29 cellular contexts compared by ENCODE assay signal in the genomic region with DNA sequence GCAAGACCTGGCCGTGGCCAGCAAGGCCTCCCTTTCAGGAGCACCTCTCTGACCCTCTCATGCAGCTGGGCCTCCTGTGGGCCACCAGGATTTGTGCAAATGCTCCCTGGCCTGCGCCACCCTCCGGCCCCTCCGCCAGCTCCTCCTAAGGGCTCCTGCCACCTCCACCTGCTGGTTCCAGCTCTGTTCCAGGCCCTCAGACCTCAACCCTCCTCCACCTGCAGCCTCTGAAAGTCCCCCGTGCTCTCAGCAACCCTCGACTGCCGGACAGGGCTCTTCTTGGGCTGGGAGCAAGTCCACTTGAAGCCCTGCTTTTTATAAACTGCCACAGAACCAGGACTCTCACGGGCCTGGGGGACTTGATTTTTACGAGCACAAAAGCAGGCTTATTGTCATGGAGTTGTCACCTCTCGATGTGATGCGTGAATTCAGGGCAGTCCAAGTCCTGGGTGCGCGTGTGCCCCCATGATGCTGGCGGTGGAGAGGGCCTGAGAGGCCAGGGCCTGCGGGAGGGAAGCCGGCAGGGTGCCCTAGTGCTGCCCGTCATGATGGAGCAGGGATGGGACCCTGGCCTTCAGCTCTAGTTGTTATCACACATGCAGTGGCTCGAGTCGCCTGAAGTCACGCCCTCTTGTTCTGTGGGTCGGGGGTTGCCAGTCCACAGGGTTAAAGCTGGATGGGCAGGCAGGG. TPM values are rescaled to one million over a fixed set of nuclear protein-coding genes. Genes with fewer than 3 reads are reported as not detected.
DNase-seq lines count a peak whose midpoint lies in the region; ATAC-seq and TF ChIP-seq lines count a peak whose summit lies in the region.
"Had no signal": no experiment of that assay in that cellular context is flagged by ENCODE, and none has a peak within 500 bp of the region (broad histone marks: within the 10 kb centered on the region; RNA-seq: fewer than 3 reads in every experiment).

No MANE protein-coding gene starts in this region.

- no peaks in the 10 kb centered on the region for H3K9me3 Mint-ChIP-seq in activated T-cell treated with anti-CD3 and anti-CD28 coated beads, Interleukin-2, amount 50 U/mL, for 72 hours
- no peaks in the 10 kb centered on the region for H3K9me3 Mint-ChIP-seq in endothelial cell (ENCODE audit: unreplicated experiment)
- H3K9me3 Mint-ChIP-seq in CD4-positive, alpha-beta memory T cell: peaks cover 0 to 5% (median 0%) of the 10 kb centered on the region in 8 donors
- H3K9me3 Mint-ChIP-seq: activated B cell treated with CpG ODN at 0.5 μM for 24 hours; activated T-helper 2 cell treated with anti-CD3 and anti-CD28 coated beads, Interferon-gamma antibody, Interleukin-2, Interleukin-4, amounts not matched to agents 10 μg/mL and 5 μg/mL and 100 μg/mL, durations not matched to agents 14 hours and 24 hours and 36 hours; immature natural killer cell; natural killer cell treated with Interleukin-12 subunit alpha and Interleukin-12 subunit beta and Interleukin-15 and Interleukin-18, amount 100 ng/mL, for 72 hours had no signal

- CTCF ChIA-PET in CD4-positive, alpha-beta memory T cell (lab: Charles Lee; ENCODE audit: partially characterized antibody): interaction anchor here (0.6 kb wide), 1 partner anchor 77 kb away, joined by 3 read pairs; no protein-coding TSS in a partner anchor

- H3K27ac Mint-ChIP-seq in activated T-cell treated with anti-CD3 and anti-CD28 coated beads, Interleukin-2, amount 50 U/mL, for 72 hours: no peak overlapping the region
- H3K27ac Mint-ChIP-seq in T-helper 17 cell (peak overlapping the region; percentile 95), endothelial cell (ENCODE audit: unreplicated experiment) (no peak overlapping the region)
- peak overlapping the region in 3 of 7 donors; percentile 12 to 78 (median 64) for H3K27ac Mint-ChIP-seq in CD4-positive, alpha-beta memory T cell
- H3K27ac Mint-ChIP-seq: activated B cell treated with CpG ODN at 0.5 μM for 24 hours; activated T-helper 2 cell treated with anti-CD3 and anti-CD28 coated beads, Interferon-gamma antibody, Interleukin-2, Interleukin-4, amounts not matched to agents 10 μg/mL and 5 μg/mL and 100 μg/mL, durations not matched to agents 14 hours and 24 hours and 36 hours; natural killer cell treated with Interleukin-12 subunit alpha and Interleukin-12 subunit beta and Interleukin-15 and Interleukin-18, amount 100 ng/mL, for 72 hours had no signal

- H3K27me3 ChIP-seq in CD4-positive, alpha-beta memory T cell (ENCODE audit: insufficient read depth, low read length): no peaks in the 10 kb centered on the region
- H3K27me3 ChIP-seq: BLaER1 treated with 17β-estradiol and CSF1 and Interleukin-3, amounts not matched to agents 10 nM and 100 nM; MG63 had no signal

- no peaks in the 10 kb centered on the region for H3K9me3 ChIP-seq in T-helper 17 cell (ENCODE audit: control insufficient read depth, low read length, poor library complexity, severe bottlenecking)
- no peaks in the 10 kb centered on the region for H3K9me3 ChIP-seq in CD4-positive, alpha-beta memory T cell (ENCODE audit: control insufficient read depth in 1 of 2, low read length in 2 of 2)
- H3K9me3 ChIP-seq: A549; adrenal gland; BLaER1 treated with 17β-estradiol and CSF1 and Interleukin-3, amounts not matched to agents 10 nM and 100 nM; MG63; prostate gland had no signal

- H3K4me1 Mint-ChIP-seq in activated T-cell treated with anti-CD3 and anti-CD28 coated beads, Interleukin-2, amount 50 U/mL, for 72 hours (ENCODE audit: low read depth): no peaks in the 10 kb centered on the region
- H3K4me1 Mint-ChIP-seq in T-helper 17 cell: peaks cover 15% of the 10 kb centered on the region
- no peaks in the 10 kb centered on the region for H3K4me1 Mint-ChIP-seq in endothelial cell (ENCODE audit: unreplicated experiment)
- H3K4me1 Mint-ChIP-seq in CD4-positive, alpha-beta memory T cell: no peaks in the 10 kb centered on the region
- H3K4me1 Mint-ChIP-seq: activated B cell treated with CpG ODN at 0.5 μM for 24 hours, immature natural killer cell had no signal

- H3K36me3 ChIP-seq in CD4-positive, alpha-beta memory T cell (ENCODE audit: insufficient read depth, low read length): no peaks in the 10 kb centered on the region
- H3K36me3 ChIP-seq: adrenal gland, MG63, prostate gland had no signal

- no peak overlapping the region for H3K4me3 Mint-ChIP-seq in activated T-cell treated with anti-CD3 and anti-CD28 coated beads, Interleukin-2, amount 50 U/mL, for 72 hours
- H3K4me3 Mint-ChIP-seq in T-helper 17 cell (peak overlapping the region; percentile 69), endothelial cell (ENCODE audit: unreplicated experiment) (peak overlapping the region; percentile 51)
- no peak overlapping the region for H3K4me3 Mint-ChIP-seq in CD4-positive, alpha-beta memory T cell
- H3K4me3 Mint-ChIP-seq: activated B cell treated with CpG ODN at 0.5 μM for 24 hours; immature natural killer cell; natural killer cell treated with Interleukin-12 subunit alpha and Interleukin-12 subunit beta and Interleukin-15 and Interleukin-18, amount 100 ng/mL, for 72 hours had no signal

- peaks cover 0 to 4% of the 10 kb centered on the region in 2 donors for H3K36me3 Mint-ChIP-seq in activated T-cell treated with anti-CD3 and anti-CD28 coated beads, Interleukin-2, amount 50 U/mL, for 72 hours (ENCODE audit: insufficient read depth in 2 of 2)
- H3K36me3 Mint-ChIP-seq in T-helper 17 cell (ENCODE audit: low read depth) (no peaks in the 10 kb centered on the region), endothelial cell (ENCODE audit: low read depth, unreplicated experiment) (no peaks in the 10 kb centered on the region)
- no peaks in the 10 kb centered on the region for H3K36me3 Mint-ChIP-seq in CD4-positive, alpha-beta memory T cell
- H3K36me3 Mint-ChIP-seq: immature natural killer cell; natural killer cell treated with Interleukin-12 subunit alpha and Interleukin-12 subunit beta and Interleukin-15 and Interleukin-18, amount 100 ng/mL, for 72 hours had no signal

- no peak for ATAC-seq in activated T-cell treated with anti-CD3 and anti-CD28 coated beads, Interleukin-2, amount 50 U/mL, for 72 hours (replicated peaks in 1 of 2)
- no peak for ATAC-seq in T-helper 17 cell
- ATAC-seq: natural killer cell treated with Interleukin-12 subunit alpha and Interleukin-12 subunit beta and Interleukin-15 and Interleukin-18, amount 100 ng/mL, for 72 hours; PC-3 had no signal

- no peaks in the 10 kb centered on the region for H3K4me1 ChIP-seq in CD4-positive, alpha-beta memory T cell (ENCODE audit: insufficient read depth, low read length)
- H3K4me1 ChIP-seq: A549, adrenal gland, prostate gland had no signal

- intact Hi-C loops in posterior vena cava (cut with DNase I): no loop called here
- intact Hi-C loops in CD4-positive, alpha-beta memory T cell (cut with micrococcal nuclease): no loop called here

- POLR2A ChIA-PET in CD4-positive, alpha-beta memory T cell (lab: Charles Lee; ENCODE audit: partially characterized antibody): interaction anchor here (0.7 to 1.0 kb wide), 2 partner anchors 9 to 135 kb away, joined by 3 read pairs; partner anchors contain the start of gene TEDC1

- no peaks in the 10 kb centered on the region for H3K27me3 Mint-ChIP-seq in activated T-cell treated with anti-CD3 and anti-CD28 coated beads, Interleukin-2, amount 50 U/mL, for 72 hours (ENCODE audit: low read depth)
- H3K27me3 Mint-ChIP-seq in T-helper 17 cell (no peaks in the 10 kb centered on the region), endothelial cell (ENCODE audit: unreplicated experiment) (peaks cover 8% of the 10 kb centered on the region)
- no peaks in the 10 kb centered on the region for H3K27me3 Mint-ChIP-seq in CD4-positive, alpha-beta memory T cell
- H3K27me3 Mint-ChIP-seq: natural killer cell treated with Interleukin-12 subunit alpha and Interleukin-12 subunit beta and Interleukin-15 and Interleukin-18, amount 100 ng/mL, for 72 hours had no signal

- TF ChIP-seq CTCF in endothelial cell (IDR thresholded peaks at IDR 0.05; ENCODE audit: unreplicated experiment) (no peak), GM20000 (IDR thresholded peaks at IDR 0.05; ENCODE audit: extremely low read depth, missing control alignments) (no peak)

- peak; percentile 22 for DNase-seq in activated T-cell treated with anti-CD3 and anti-CD28 coated beads, Interleukin-2, amount 50 U/mL, for 1 hour
- DNase-seq in activated T-cell treated with anti-CD3 and anti-CD28 coated beads, Interleukin-2, amount 50 U/mL, for 72 hours: no peak
- no peak for DNase-seq in T-helper 17 cell
- no peak for DNase-seq in endothelial cell (ENCODE audit: low spot score)
- peak; percentile 79 for DNase-seq in posterior vena cava (ENCODE audit: low spot score)
- DNase-seq in GM20000 (ENCODE audit: low spot score): no peak
- DNase-seq in CD4-positive, alpha-beta memory T cell: no peak
- DNase-seq in NCI-H187 (lab: John Stamatoyannopoulos, UW): no peak
- DNase-seq: activated B cell treated with CpG ODN at 0.5 μM for 24 hours; activated CD8-positive, alpha-beta memory T cell treated with anti-CD3 and anti-CD28 coated beads for 24 hours; adrenal gland; DMS153; GF-D8; HCEC 1CT; IMR-90; MG63; NCI-H1436 treated with DMSO at 0.1 percent for 48 hours; NCI-H2171 treated with DMSO at 0.1 percent for 48 hours; PC-3; stimulated activated CD4-positive, alpha-beta T cell treated with anti-CD3 and anti-CD28 coated beads, Interleukin-4, amount 100 ng/mL, for 1 hour had no signal

- H3K4me3 ChIP-seq in CD4-positive, alpha-beta memory T cell (ENCODE audit: low read length in 2 of 2): no peak overlapping the region
- H3K4me3 ChIP-seq: A549; adrenal gland; BLaER1 treated with 17β-estradiol and CSF1 and Interleukin-3, amounts not matched to agents 10 nM and 100 nM; lung; MG63; prostate gland; skin epidermis had no signal

- no peak overlapping the region for H3K27ac ChIP-seq in CD4-positive, alpha-beta memory T cell (ENCODE audit: low read depth, low read length)
- H3K27ac ChIP-seq: A549, adrenal gland, prostate gland had no signal

RNA-seq across cellular contexts. Expression of gene TEDC1, which starts 9.1 kb away (rescaled TPM):
- total RNA-seq in activated T-cell treated with anti-CD3 and anti-CD28 coated beads, Interleukin-2, amount 50 U/mL, for 72 hours: 10 to 100 TPM; 33.0 to 36.9 TPM
- total RNA-seq in T-helper 17 cell (100 to 1,000 TPM; 141 to 361 TPM), endothelial cell (ENCODE audit: unreplicated experiment) (11.5 TPM), posterior vena cava (10 to 100 TPM in 1 of 2 donors, 1 to 10 TPM in 1; 7.9 to 15.4 TPM)
- 10 to 100 TPM; 25.4 to 30.2 TPM for total RNA-seq in CD4-positive, alpha-beta memory T cell
- polyA plus RNA-seq in CD4-positive, alpha-beta memory T cell: 10 to 100 TPM; 10.2 to 10.4 TPM

RNA-seq across cellular contexts. Expression of gene CRIP1, which starts 13.5 kb away (rescaled TPM):
- 100 to 1,000 TPM; 146 to 174 TPM for total RNA-seq in activated T-cell treated with anti-CD3 and anti-CD28 coated beads, Interleukin-2, amount 50 U/mL, for 72 hours
- 100 to 1,000 TPM; 451 to 842 TPM for total RNA-seq in T-helper 17 cell
- total RNA-seq in endothelial cell (ENCODE audit: unreplicated experiment): 2.5 TPM
- total RNA-seq in posterior vena cava: 100 to 1,000 TPM; 122 to 285 TPM
- total RNA-seq in CD4-positive, alpha-beta memory T cell: 100 to 1,000 TPM; 276 to 290 TPM
- 1,000 to 10,000 TPM; 1,440 to 2,028 TPM for polyA plus RNA-seq in CD4-positive, alpha-beta memory T cell
- total RNA-seq: IMR-90, SK-MEL-5 had no signal

RNA-seq across cellular contexts. Expression of gene CRIP2, which starts 25.6 kb away (rescaled TPM):
- 1 to 10 TPM; 1.1 to 1.3 TPM for total RNA-seq in activated T-cell treated with anti-CD3 and anti-CD28 coated beads, Interleukin-2, amount 50 U/mL, for 72 hours
- total RNA-seq in T-helper 17 cell: 10 to 100 TPM; 51.6 to 58.8 TPM
- 67.4 TPM for total RNA-seq in endothelial cell (ENCODE audit: unreplicated experiment)
- 100 to 1,000 TPM; 187 to 199 TPM for total RNA-seq in posterior vena cava
- 10 to 100 TPM; 12.1 to 13.0 TPM for total RNA-seq in CD4-positive, alpha-beta memory T cell
- 100 to 1,000 TPM in 1 of 2 donors, 10 to 100 TPM in 1; 84.5 to 256 TPM for polyA plus RNA-seq in CD4-positive, alpha-beta memory T cell

RNA-seq across cellular contexts. Expression of gene TMEM121, which starts 26.2 kb away (rescaled TPM):
- total RNA-seq in activated T-cell treated with anti-CD3 and anti-CD28 coated beads, Interleukin-2, amount 50 U/mL, for 72 hours: 1 to 10 TPM; 6.3 to 7.9 TPM
- total RNA-seq in T-helper 17 cell (1 to 10 TPM in 1 of 2 donors, under 1 TPM in 1; 0.85 to 2.6 TPM), endothelial cell (ENCODE audit: unreplicated experiment) (1.6 TPM), posterior vena cava (1 to 10 TPM; 1.9 to 2.2 TPM)
- total RNA-seq in CD4-positive, alpha-beta memory T cell: 1 to 10 TPM; 5.4 to 6.3 TPM
- 1 to 10 TPM; 6.6 to 9.5 TPM for polyA plus RNA-seq in CD4-positive, alpha-beta memory T cell

Comparison
In these comparisons a context has a peak if more than half of its experiments do, and no peak if none do; other contexts are left out.
1. DNase-seq: peak in activated T-cell treated with anti-CD3 and anti-CD28 coated beads, Interleukin-2, amount 50 U/mL, for 1 hour (single experiment) and posterior vena cava (single experiment); none in activated T-cell treated with anti-CD3 and anti-CD28 coated beads, Interleukin-2, amount 50 U/mL, for 72 hours (0 of 2), T-helper 17 cell (0 of 3), endothelial cell (single experiment), GM20000 (single experiment), CD4-positive, alpha-beta memory T cell (0 of 5) and NCI-H187 (0 of 2).
2. H3K4me3 Mint-ChIP-seq: peak in T-helper 17 cell (single experiment) and endothelial cell (single experiment); none in activated T-cell treated with anti-CD3 and anti-CD28 coated beads, Interleukin-2, amount 50 U/mL, for 72 hours (0 of 2) and CD4-positive, alpha-beta memory T cell (0 of 8).
3. RNA of gene CRIP1, which starts 13.5 kb away (total RNA-seq): 451 to 842 TPM in T-helper 17 cell, 276 to 290 TPM in CD4-positive, alpha-beta memory T cell, 122 to 285 TPM in posterior vena cava and 146 to 174 TPM in activated T-cell treated with anti-CD3 and anti-CD28 coated beads, Interleukin-2, amount 50 U/mL, for 72 hours; 2.5 TPM in endothelial cell (single experiment); every median in the first group is over 10 times any median in the second.
4. RNA of gene CRIP2, which starts 25.6 kb away (total RNA-seq): 187 to 199 TPM in posterior vena cava, 67.4 TPM in endothelial cell (single experiment), 51.6 to 58.8 TPM in T-helper 17 cell and 12.1 to 13.0 TPM in CD4-positive, alpha-beta memory T cell; 1.1 to 1.3 TPM in activated T-cell treated with anti-CD3 and anti-CD28 coated beads, Interleukin-2, amount 50 U/mL, for 72 hours; every median in the first group is over 4 times any median in the second.